ENCODE assay signal across 12 cellular contexts in the genomic region with DNA sequence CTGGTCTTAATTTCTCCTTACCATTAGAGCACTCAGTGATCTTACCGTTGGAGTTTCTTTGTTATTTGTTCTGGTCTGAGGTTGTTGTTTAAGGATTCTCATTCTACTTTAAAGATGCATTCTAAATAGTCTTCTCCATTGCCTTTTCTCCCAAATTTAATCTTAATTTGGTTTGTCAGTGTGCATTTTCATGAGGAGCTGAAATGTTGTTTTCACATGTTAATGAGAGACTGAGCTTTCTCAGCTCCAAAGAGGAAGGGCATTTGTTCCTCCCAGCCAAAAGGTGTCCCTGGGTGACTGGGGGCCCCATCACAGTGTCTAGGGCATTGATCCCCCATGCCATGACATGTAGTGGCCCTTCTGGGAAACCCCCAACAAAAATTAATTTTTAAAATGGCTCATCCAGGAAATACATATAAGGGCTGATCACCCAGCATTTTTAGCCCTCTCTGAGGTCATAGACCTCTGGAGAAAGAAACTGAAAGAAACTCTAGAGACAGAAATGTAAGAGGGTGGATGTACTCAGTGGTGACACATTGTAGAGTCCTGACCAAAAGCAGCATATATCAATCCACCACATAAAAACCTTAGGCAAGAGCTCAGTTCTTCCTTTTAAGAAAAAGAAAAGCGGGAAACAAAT.
DNase-seq lines count a peak whose midpoint lies in the region; ATAC-seq lines count a peak whose summit lies in the region.
"Had no signal": no experiment of that assay in that cellular context is flagged by ENCODE, and none has a peak within 500 bp of the region (broad histone marks: within the 10 kb centered on the region; RNA-seq: fewer than 3 reads in every experiment).

No MANE protein-coding gene starts in this region.

- H3K9me2 ChIP-seq in GM23248 (ENCODE audit: insufficient read depth), result no peaks in the 10 kb centered on the region

- ATAC-seq in GM18867 (IDR thresholded peaks at IDR 0.05; ENCODE audit: unreplicated experiment) (peak; percentile 100), HG03521 (IDR thresholded peaks at IDR 0.05; ENCODE audit: unreplicated experiment) (peak; percentile 100)

- H3K9ac ChIP-seq in GM23248 (no peak overlapping the region), iPS-15b (ENCODE audit: low read depth, low read length) (peak overlapping the region; percentile 0)

- H3K4me3 ChIP-seq in GM23248, result no peak overlapping the region
- no peak overlapping the region for H3K4me3 ChIP-seq in iPS-15b (ENCODE audit: low read depth, low read length)

- peak overlapping the region; percentile 38 for H2AFZ ChIP-seq in GM23248

- WGBS in GM23248 (ENCODE audit: low coverage in 1 of 2, low lambda C conversion rate in 2 of 2, missing lambda C conversion rate in 2 of 2), 2 experiments, result 38 to 47% methylated on average over 2 of the region's 2 CpGs

- H3K9me3 ChIP-seq in GM23248 (ENCODE audit: low read depth) (no peaks in the 10 kb centered on the region), iPS-15b (ENCODE audit: control insufficient read depth, insufficient read depth, low read length) (peaks cover 19% of the 10 kb centered on the region)

- peaks cover 13% of the 10 kb centered on the region for H3F3A ChIP-seq in GM23248 (ENCODE audit: insufficient read depth)

- H3K4me1 ChIP-seq in GM23248 (ENCODE audit: insufficient read depth) (peaks cover 39% of the 10 kb centered on the region), iPS-15b (ENCODE audit: control insufficient read depth, insufficient read depth, low read length) (peaks cover 47% of the 10 kb centered on the region)

- H3K27ac ChIP-seq in GM23248, result no peak overlapping the region

- no peaks in the 10 kb centered on the region for H3K79me2 ChIP-seq in GM23248 (ENCODE audit: insufficient read depth)

- H3K36me3 ChIP-seq in GM23248 (ENCODE audit: low read depth) (no peaks in the 10 kb centered on the region), iPS-15b (ENCODE audit: control insufficient read depth, insufficient read depth, low read length) (no peaks in the 10 kb centered on the region)

- H4K20me1 ChIP-seq in GM23248 (ENCODE audit: insufficient read depth), result no peaks in the 10 kb centered on the region

- H3K27me3 ChIP-seq in GM23248 (replicated peaks; ENCODE audit: insufficient read depth) (no peaks in the 10 kb centered on the region), iPS-15b (ENCODE audit: control insufficient read depth, insufficient read depth, low read length) (no peaks in the 10 kb centered on the region)

- in situ Hi-C loops in GM23248 (cut with MboI), result no loop called here

- no peak overlapping the region for H3K4me2 ChIP-seq in GM23248 (ENCODE audit: unreplicated experiment)

- DNase-seq in GM23248, result peak; percentile 47
- DNase-seq in MV-4-11 (lab: John Stamatoyannopoulos, UW), result no peak
- DNase-seq in SW 1271 (lab: John Stamatoyannopoulos, UW), result no peak
- no peak for DNase-seq in KG1 (lab: John Stamatoyannopoulos, UW)
- no peak for DNase-seq in activated CD4-positive, alpha-beta T cell treated with anti-CD3 and anti-CD28 coated beads, Interleukin-2, amount 50 U/mL, for 48 hours
- DNase-seq: activated CD4-positive, CD25-positive, alpha-beta regulatory T cell treated with anti-CD3 and anti-CD28 coated beads, Interleukin-2, amount 50 U/mL, for 72 hours; effector CD4-positive, alpha-beta T cell; naive thymus-derived CD8-positive, alpha-beta T cell; NCI-H2029 had no signal
